17 cellular contexts compared by ENCODE assay signal in genomic region chr18:80213173-80213572, GRCh38. TPM values are rescaled to one million over a fixed set of nuclear protein-coding genes. Genes with fewer than 3 reads are reported as not detected.
A peak's percentile ranks its signal among the peaks of the same experiment; 100 is the strongest.
DNase-seq lines count a peak whose midpoint lies in the region; ATAC-seq, FAIRE-seq and TF ChIP-seq lines count a peak whose summit lies in the region.
"Had no signal": no experiment of that assay in that cellular context is flagged by ENCODE, and none has a peak within 500 bp of the region (broad histone marks: within the 10 kb centered on the region; RNA-seq: fewer than 3 reads in every experiment).

No MANE protein-coding gene starts in this region.

- WGBS in HepG2 (ENCODE audit: low lambda C conversion rate): 48% methylated on average over 2 of the region's 2 CpGs

- no peaks in the 10 kb centered on the region for H3K27me3 ChIP-seq in HepG2 (ENCODE audit: control insufficient read depth in 1 of 2, insufficient read depth in 2 of 2, low read length in 2 of 2)

- POLR2A ChIA-PET in HepG2 (lab: Yijun Ruan, JAX): no interaction called here

- FAIRE-seq in HepG2 (lab: Jason Lieb, UNC): no peak
- FAIRE-seq: endometrium had no signal

- H3K4me1 ChIP-seq in HepG2 (ENCODE audit: insufficient read depth, low read length): peaks cover 40% of the 10 kb centered on the region

- H3K9me3 Mint-ChIP-seq in activated T-helper 1 cell treated with anti-CD3 and anti-CD28 coated beads, Interleukin-12 subunit alpha, Interleukin-12 subunit beta, Interleukin-2, Interleukin-4 antibody, amounts not matched to agents 30 ng/mL and 10 ng/mL and 1 ng/mL, durations not matched to agents 14 hours and 24 hours and 36 hours: no peaks in the 10 kb centered on the region
- H3K9me3 Mint-ChIP-seq in effector memory CD8-positive, alpha-beta T cell: no peaks in the 10 kb centered on the region
- H3K9me3 Mint-ChIP-seq: activated naive CD4-positive, alpha-beta T cell treated with anti-CD3 and anti-CD28 coated beads, Interleukin-2, amount 50 U/mL, for 24 hours; natural killer cell treated with Interleukin-12 subunit alpha and Interleukin-12 subunit beta and Interleukin-15 and Interleukin-18, amount 100 ng/mL, for 72 hours had no signal

- no peaks in the 10 kb centered on the region for H3K4me1 Mint-ChIP-seq in activated T-helper 1 cell treated with anti-CD3 and anti-CD28 coated beads, Interleukin-12 subunit alpha, Interleukin-12 subunit beta, Interleukin-2, Interleukin-4 antibody, amounts not matched to agents 30 ng/mL and 10 ng/mL and 1 ng/mL, durations not matched to agents 14 hours and 24 hours and 36 hours (ENCODE audit: low read depth)
- H3K4me1 Mint-ChIP-seq in effector memory CD8-positive, alpha-beta T cell (ENCODE audit: low read depth in 2 of 2): no peaks in the 10 kb centered on the region
- H3K4me1 Mint-ChIP-seq: activated naive CD4-positive, alpha-beta T cell treated with anti-CD3 and anti-CD28 coated beads, Interleukin-2, amount 50 U/mL, for 24 hours had no signal

- in situ Hi-C loops in HepG2 (cut with HindIII; ENCODE audit: extremely low pct_ligation_motif_present, low pct_unique_long_range_greater_than_20kb): no loop called here

- no peaks in the 10 kb centered on the region for H3K36me3 Mint-ChIP-seq in activated T-helper 1 cell treated with anti-CD3 and anti-CD28 coated beads, Interleukin-12 subunit alpha, Interleukin-12 subunit beta, Interleukin-2, Interleukin-4 antibody, amounts not matched to agents 30 ng/mL and 10 ng/mL and 1 ng/mL, durations not matched to agents 14 hours and 24 hours and 36 hours (ENCODE audit: low read depth)
- peaks cover 2% of the 10 kb centered on the region for H3K36me3 Mint-ChIP-seq in effector memory CD8-positive, alpha-beta T cell (ENCODE audit: insufficient read depth)
- H3K36me3 Mint-ChIP-seq: activated naive CD4-positive, alpha-beta T cell treated with anti-CD3 and anti-CD28 coated beads, Interleukin-2, amount 50 U/mL, for 24 hours; natural killer cell treated with Interleukin-12 subunit alpha and Interleukin-12 subunit beta and Interleukin-15 and Interleukin-18, amount 100 ng/mL, for 72 hours had no signal

- no peak for TF ChIP-seq POLR2A in HepG2 (IDR thresholded peaks at IDR 0.05; ENCODE audit: insufficient read depth in 1 of 2, low read depth in 2 of 2, low read length in 2 of 2)

- no peaks in the 10 kb centered on the region for H4K20me1 ChIP-seq in HepG2 (ENCODE audit: insufficient read depth, low read length)

- H3K27ac ChIP-seq in HepG2 (ENCODE audit: extremely low read length, insufficient read depth, low read length): no peak overlapping the region
- H3K27ac ChIP-seq: C4-2B had no signal

- no peaks in the 10 kb centered on the region for H3K9me3 ChIP-seq in HepG2 (ENCODE audit: low read length)

- TF ChIP-seq EP300 in HepG2 (IDR thresholded peaks at IDR 0.05; ENCODE audit: low read depth in 2 of 2, low read length in 2 of 2): no peak
- no peak for TF ChIP-seq EP300 in HepG2 (CRISPR knock-in tag; IDR thresholded peaks at IDR 0.05; ENCODE audit: borderline replicate concordance)

- 0 out of 2 replicates have a peak overlapping the region, but pooled peaks have one; percentile 22 for H3K9ac ChIP-seq in HepG2 (ENCODE audit: insufficient read depth, low read depth, low read length)

- no peak overlapping the region for H3K4me3 Mint-ChIP-seq in activated T-helper 1 cell treated with anti-CD3 and anti-CD28 coated beads, Interleukin-12 subunit alpha, Interleukin-12 subunit beta, Interleukin-2, Interleukin-4 antibody, amounts not matched to agents 30 ng/mL and 10 ng/mL and 1 ng/mL, durations not matched to agents 14 hours and 24 hours and 36 hours
- H3K4me3 Mint-ChIP-seq in effector memory CD8-positive, alpha-beta T cell: no peak overlapping the region
- H3K4me3 Mint-ChIP-seq: activated naive CD4-positive, alpha-beta T cell treated with anti-CD3 and anti-CD28 coated beads, Interleukin-2, amount 50 U/mL, for 24 hours; natural killer cell treated with Interleukin-12 subunit alpha and Interleukin-12 subunit beta and Interleukin-15 and Interleukin-18, amount 100 ng/mL, for 72 hours had no signal

- no peak overlapping the region for H3K27ac Mint-ChIP-seq in activated T-helper 1 cell treated with anti-CD3 and anti-CD28 coated beads, Interleukin-12 subunit alpha, Interleukin-12 subunit beta, Interleukin-2, Interleukin-4 antibody, amounts not matched to agents 30 ng/mL and 10 ng/mL and 1 ng/mL, durations not matched to agents 14 hours and 24 hours and 36 hours
- no peak overlapping the region for H3K27ac Mint-ChIP-seq in effector memory CD8-positive, alpha-beta T cell
- H3K27ac Mint-ChIP-seq: activated naive CD4-positive, alpha-beta T cell treated with anti-CD3 and anti-CD28 coated beads, Interleukin-2, amount 50 U/mL, for 24 hours; natural killer cell treated with Interleukin-12 subunit alpha and Interleukin-12 subunit beta and Interleukin-15 and Interleukin-18, amount 100 ng/mL, for 72 hours had no signal

- BruUV-seq in HepG2 (replicated peaks; lab: Mats Ljungman, UMichigan): no TSS peak

- H3K79me2 ChIP-seq in HepG2 (ENCODE audit: insufficient read depth, low read length): no peaks in the 10 kb centered on the region

- DNase-seq in HepG2 (ENCODE audit: low spot score) (peak; percentile 47), medulla oblongata (ENCODE audit: extremely low spot score) (no peak), SHP77 treated with DMSO at 0.1 percent for 48 hours (lab: John Stamatoyannopoulos, UW) (no peak)
- DNase-seq in activated T-helper 1 cell treated with anti-CD3 and anti-CD28 coated beads, Interleukin-12 subunit alpha, Interleukin-12 subunit beta, Interleukin-2, Interleukin-4 antibody, amounts not matched to agents 30 ng/mL and 10 ng/mL and 1 ng/mL, durations not matched to agents 14 hours and 24 hours and 36 hours (ENCODE audit: low spot score): no peak
- DNase-seq in effector memory CD8-positive, alpha-beta T cell: no peak
- DNase-seq: activated CD4-positive, alpha-beta T cell treated with anti-CD3 and anti-CD28 coated beads, Interleukin-2, amount 50 U/mL, for 48 hours; caudate nucleus; GDM1; NCI-H1417; NCI-H510A had no signal

- no peaks in the 10 kb centered on the region for H3K36me3 ChIP-seq in HepG2 (replicated peaks in 1 of 2; ENCODE audit: control insufficient read depth in 1 of 2, insufficient read depth in 2 of 2, low read length in 2 of 2)

- intact Hi-C loops in HepG2 (cut with micrococcal nuclease; ENCODE audit: unreplicated experiment): no loop called here
- intact Hi-C loops in activated T-helper 1 cell treated with anti-CD3 and anti-CD28 coated beads, Interleukin-12 subunit alpha, Interleukin-12 subunit beta, Interleukin-2, Interleukin-4 antibody, amounts not matched to agents 30 ng/mL and 10 ng/mL and 1 ng/mL, durations not matched to agents 14 hours and 24 hours and 36 hours (cut with micrococcal nuclease): no loop called here

- H3K4me3 ChIP-seq in HepG2 (replicated peaks in 1 of 3; ENCODE audit: insufficient read depth in 1 of 3, low read depth in 2 of 3, low read length in 3 of 3): no peak overlapping the region

- H3K4me2 ChIP-seq in HepG2 (ENCODE audit: low read depth, low read length): peak overlapping the region; percentile 25; the same call in 1 of the 2 replicates

- ATAC-seq in GM18873 (IDR thresholded peaks at IDR 0.05; ENCODE audit: low FRiP score, unreplicated experiment) (peak; percentile 42), GM21723 (IDR thresholded peaks at IDR 0.05; ENCODE audit: unreplicated experiment) (peak; percentile 72), HG03342 (IDR thresholded peaks at IDR 0.05; ENCODE audit: unreplicated experiment) (peak; percentile 74), HepG2 (peak; percentile 85)
- ATAC-seq in effector memory CD8-positive, alpha-beta T cell (replicated peaks): no peak
- ATAC-seq: natural killer cell treated with Interleukin-12 subunit alpha and Interleukin-12 subunit beta and Interleukin-15 and Interleukin-18, amount 100 ng/mL, for 72 hours had no signal

- peaks cover 5% of the 10 kb centered on the region for H3K27me3 Mint-ChIP-seq in activated T-helper 1 cell treated with anti-CD3 and anti-CD28 coated beads, Interleukin-12 subunit alpha, Interleukin-12 subunit beta, Interleukin-2, Interleukin-4 antibody, amounts not matched to agents 30 ng/mL and 10 ng/mL and 1 ng/mL, durations not matched to agents 14 hours and 24 hours and 36 hours (ENCODE audit: insufficient read depth)
- H3K27me3 Mint-ChIP-seq in effector memory CD8-positive, alpha-beta T cell: peaks cover 13 to 27% of the 10 kb centered on the region in 2 donors

- no peak for TF ChIP-seq CTCF in HepG2 (CRISPR knock-in tag; IDR thresholded peaks at IDR 0.05)

- no peak overlapping the region for H2AFZ ChIP-seq in HepG2 (ENCODE audit: low read length)

- TF ChIP-seq RAD21 in HepG2 (CRISPR knock-in tag; IDR thresholded peaks at IDR 0.05): no peak

- CTCF ChIA-PET in HepG2 (lab: Yijun Ruan, JAX; ENCODE audit: low intra/inter-chr PET ratio, low total read pairs): no interaction called here

TF ChIP-seq in HepG2, 621 proteins besides CTCF, POLR2A, EP300 and RAD21 (continues in another document):
- no peak for TF ChIP-seq ZNF619 (CRISPR knock-in tag; IDR thresholded peaks at IDR 0.05)

RNA-seq across cellular contexts. Expression of gene PARD6G, which starts 34.1 kb away (rescaled TPM):
- 7.2 and 7.4 TPM in 2 replicates for total RNA-seq in HepG2 (2016; rRNA removed; fragmentation: Illumina TruSeq; extraction: Trizol)
- 7.6 and 9.4 TPM in 2 replicates for total RNA-seq in HepG2 (2016; cell fraction: cytosol; rRNA removed; fragmentation: Illumina TruSeq; extraction: Trizol; ENCODE audit: low read depth)
- total RNA-seq in HepG2 (2016; cell fraction: insoluble cytoplasmic fraction; rRNA removed; fragmentation: Illumina TruSeq; extraction: Trizol): 6.5 and 6.7 TPM in 2 replicates
- 12.2 and 12.6 TPM in 2 replicates for total RNA-seq in HepG2 (2016; cell fraction: membrane; rRNA removed; fragmentation: Illumina TruSeq; extraction: Trizol)
- 4.7 and 4.8 TPM in 2 replicates for total RNA-seq in HepG2 (2016; cell fraction: nucleus; rRNA removed; fragmentation: Illumina TruSeq; extraction: Trizol)
- polyA plus RNA-seq in HepG2 (2011; rRNA removed): 3.6 and 3.9 TPM in 2 replicates
- 4.0 and 4.3 TPM in 2 replicates for polyA plus RNA-seq in HepG2 (2011; cell fraction: cytosol; rRNA removed)
- 2.9 and 3.2 TPM in 2 replicates for polyA plus RNA-seq in HepG2 (2011; cell fraction: nucleus; rRNA removed)
- polyA plus RNA-seq in HepG2 (2012): 5.1 and 5.3 TPM in 2 replicates
- polyA plus RNA-seq in HepG2 (2016; cell fraction: cytosol; fragmentation: Illumina TruSeq; extraction: Trizol; ENCODE audit: low read depth): 11.7 and 12.8 TPM in 2 replicates
- polyA plus RNA-seq in HepG2 (2016; cell fraction: insoluble cytoplasmic fraction; fragmentation: Illumina TruSeq; extraction: Trizol; ENCODE audit: low read depth): 9.0 and 9.7 TPM in 2 replicates
- 9.7 and 12.1 TPM in 2 replicates for polyA plus RNA-seq in HepG2 (2016; cell fraction: membrane; fragmentation: Illumina TruSeq; extraction: Trizol; ENCODE audit: low read depth)
- polyA plus RNA-seq in HepG2 (2016; cell fraction: nucleus; fragmentation: Illumina TruSeq; extraction: Trizol; ENCODE audit: insufficient read depth, low read depth): 6.8 and 7.3 TPM in 2 replicates
- polyA minus RNA-seq in HepG2 (2011; rRNA and poly(A)+ RNA removed; ENCODE audit: low replicate concordance): 2.0 and 6.8 TPM in 2 replicates
- 5.4 and 5.7 TPM in 2 replicates for polyA minus RNA-seq in HepG2 (2011; cell fraction: cytosol; rRNA and poly(A)+ RNA removed)
- polyA minus RNA-seq in HepG2 (2011; cell fraction: nucleus; rRNA and poly(A)+ RNA removed): 2.9 and 3.0 TPM in 2 replicates
- 0.10 and 0.15 TPM in 2 replicates for total RNA-seq in activated T-helper 1 cell treated with anti-CD3 and anti-CD28 coated beads, Interleukin-12 subunit alpha, Interleukin-12 subunit beta, Interleukin-2, Interleukin-4 antibody, amounts not matched to agents 30 ng/mL and 10 ng/mL and 1 ng/mL, durations not matched to agents 14 hours and 24 hours and 36 hours
- total RNA-seq: natural killer cell treated with Interleukin-12 subunit alpha and Interleukin-12 subunit beta and Interleukin-15 and Interleukin-18, amount 100 ng/mL, for 72 hours had no signal
